Comparison of ENCODE assay signal across 2 cellular contexts in the genomic region with DNA sequence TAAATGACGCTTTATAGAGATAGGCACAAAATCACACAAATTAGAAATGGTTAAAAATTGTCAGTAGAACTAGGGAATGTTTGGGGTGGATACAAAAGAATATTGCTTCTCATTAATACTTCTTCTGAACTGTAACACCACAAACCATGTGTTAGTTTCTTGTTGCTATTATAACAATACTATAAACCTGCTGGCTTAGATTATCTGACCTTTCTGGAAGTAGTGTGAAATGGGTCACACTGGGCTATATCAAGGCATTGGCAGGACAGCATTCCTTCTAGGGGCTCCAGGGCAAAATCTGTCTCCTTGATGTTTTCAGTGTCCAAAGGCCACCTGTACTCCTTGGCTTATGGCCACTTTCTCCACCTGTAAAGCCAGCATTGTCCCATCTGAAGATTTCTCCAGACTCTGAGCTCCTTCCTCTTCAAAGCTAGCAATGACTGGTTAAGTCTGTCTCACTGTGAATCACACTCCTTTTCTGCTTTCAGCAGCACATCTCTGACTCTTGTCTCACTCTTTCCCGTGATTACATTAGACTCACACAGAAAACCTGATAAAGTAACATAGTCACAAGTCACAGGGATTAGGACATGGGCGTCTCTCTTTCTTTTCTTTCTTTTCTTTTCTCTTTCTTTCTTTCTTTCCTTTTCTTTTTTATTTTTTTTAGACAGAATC.
TF ChIP-seq lines count a peak whose summit lies in the region.

No MANE protein-coding gene starts in this region.

TF ChIP-seq in IMR-90, 13 proteins besides CTCF, POLR2A, EP300 and RAD21:
- no peak for TF ChIP-seq BHLHE40 (IDR thresholded peaks at IDR 0.05; ENCODE audit: low read depth, low read length)
- no peak for TF ChIP-seq CHD1 (IDR thresholded peaks at IDR 0.05; ENCODE audit: low read depth, low read length)
- TF ChIP-seq NFE2L2 (IDR thresholded peaks at IDR 0.05; ENCODE audit: low read depth, low read length) = no peak
- TF ChIP-seq RFX5 (IDR thresholded peaks at IDR 0.05; ENCODE audit: low read depth, low read length) = no peak
- no peak for TF ChIP-seq SMC3 (IDR thresholded peaks at IDR 0.05; ENCODE audit: low read depth, low read length)
- no peak for TF ChIP-seq MXI1 (IDR thresholded peaks at IDR 0.05; ENCODE audit: borderline replicate concordance, low read depth, low read length)
- TF ChIP-seq RCOR1 (IDR thresholded peaks at IDR 0.05; ENCODE audit: insufficient replicate concordance, low read length) = no peak
- no peak for TF ChIP-seq MAFK (IDR thresholded peaks at IDR 0.05; ENCODE audit: low read depth, low read length)
- TF ChIP-seq CEBPB (IDR thresholded peaks at IDR 0.05; ENCODE audit: low read depth, low read length) = no peak
- TF ChIP-seq, protein P1, sequence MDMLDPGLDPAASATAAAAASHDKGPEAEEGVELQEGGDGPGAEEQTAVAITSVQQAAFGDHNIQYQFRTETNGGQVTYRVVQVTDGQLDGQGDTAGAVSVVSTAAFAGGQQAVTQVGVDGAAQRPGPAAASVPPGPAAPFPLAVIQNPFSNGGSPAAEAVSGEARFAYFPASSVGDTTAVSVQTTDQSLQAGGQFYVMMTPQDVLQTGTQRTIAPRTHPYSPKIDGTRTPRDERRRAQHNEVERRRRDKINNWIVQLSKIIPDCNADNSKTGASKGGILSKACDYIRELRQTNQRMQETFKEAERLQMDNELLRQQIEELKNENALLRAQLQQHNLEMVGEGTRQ (IDR thresholded peaks at IDR 0.05; ENCODE audit: low read depth, low read length) = no peak
- no peak for TF ChIP-seq FOS (IDR thresholded peaks at IDR 0.05; ENCODE audit: low read depth, low read length)
TF ChIP-seq in IMR-90: peak in this region for 0.

TF ChIP-seq in GM12878, 131 proteins besides CTCF, POLR2A, EP300 and RAD21:
- no peak for TF ChIP-seq WRNIP1 (IDR thresholded peaks at IDR 0.05; ENCODE audit: borderline replicate concordance, low read depth, low read length)
- no peak for TF ChIP-seq TCF7 (IDR thresholded peaks at IDR 0.05; ENCODE audit: borderline replicate concordance)
- TF ChIP-seq MTA2 (IDR thresholded peaks at IDR 0.05; ENCODE audit: low read depth) = peak; percentile 23; the same call in 1 of the 2 replicates
